20 cellular contexts compared by ENCODE assay signal in genomic region chr11:45243931-45244330, GRCh38. TPM values are rescaled to one million over a fixed set of nuclear protein-coding genes. Genes with fewer than 3 reads are reported as not detected.
DNase-seq lines count a peak whose midpoint lies in the region; ATAC-seq, FAIRE-seq and TF ChIP-seq lines count a peak whose summit lies in the region.
"Had no signal": no experiment of that assay in that cellular context is flagged by ENCODE, and none has a peak within 500 bp of the region (broad histone marks: within the 10 kb centered on the region; RNA-seq: fewer than 3 reads in every experiment).

No MANE protein-coding gene starts in this region.

- H3K56ac ChIP-seq in H1 (replicated peaks; ENCODE audit: insufficient read length, low read depth, low read length), result no peak overlapping the region

- no peak for TF ChIP-seq RAD21 in H1 (IDR thresholded peaks at IDR 0.05 in 1 of 2, conservative IDR thresholded peaks at IDR 0.05 in 1 of 2; ENCODE audit: low read depth in 2 of 2, low read length in 2 of 2)

- no peak overlapping the region for H4K91ac ChIP-seq in H1 (replicated peaks; ENCODE audit: insufficient read length, low read length)

- H3K27me3 ChIP-seq in Loucy (ENCODE audit: insufficient read depth, low read length, poor library complexity, severe bottlenecking), result no peaks in the 10 kb centered on the region
- H3K27me3 ChIP-seq in H1 (replicated peaks in 1 of 4; ENCODE audit: control insufficient read depth in 3 of 4, extremely low read depth in 1 of 4, insufficient read depth in 3 of 4, low read length in 3 of 4), result no peaks in the 10 kb centered on the region; a peak in 1 of 7 replicates
- no peaks in the 10 kb centered on the region for H3K27me3 ChIP-seq in sigmoid colon
- H3K27me3 ChIP-seq in thyroid gland, result no peaks in the 10 kb centered on the region

- H3K79me2 ChIP-seq in Loucy (ENCODE audit: insufficient read depth, low read length) (no peaks in the 10 kb centered on the region), H1 (ENCODE audit: control insufficient read depth in 1 of 2, insufficient read depth in 2 of 2, low read length in 2 of 2) (no peaks in the 10 kb centered on the region)

- peaks cover 0 to 8% of the 10 kb centered on the region in 2 donors for H3K27me3 Mint-ChIP-seq in natural killer cell treated with Interleukin-12 subunit alpha and Interleukin-12 subunit beta and Interleukin-15 and Interleukin-18, amount 100 ng/mL, for 72 hours
- peaks cover 10 to 12% of the 10 kb centered on the region in 2 donors for H3K27me3 Mint-ChIP-seq in natural killer cell (ENCODE audit: low read depth in 2 of 2)
- H3K27me3 Mint-ChIP-seq in activated CD4-positive, alpha-beta memory T cell treated with anti-CD3 and anti-CD28 coated beads for 36 hours, result no peaks in the 10 kb centered on the region

- no peak overlapping the region for H3K9ac ChIP-seq in Loucy (ENCODE audit: low read depth, low read length, poor library complexity, severe bottlenecking)
- H3K9ac ChIP-seq in H1 (replicated peaks in 1 of 4; ENCODE audit: extremely low read depth in 1 of 4, low read depth in 3 of 4, low read length in 3 of 4), result no peak overlapping the region

- H3K4ac ChIP-seq in H1 (replicated peaks; ENCODE audit: insufficient read length, low read depth, low read length), result no peak overlapping the region

- TF ChIP-seq CTCF in natural killer cell (IDR thresholded peaks at IDR 0.05), result no peak
- no peak for TF ChIP-seq CTCF in Loucy (conservative IDR thresholded peaks at IDR 0.05; ENCODE audit: low read length)
- TF ChIP-seq CTCF in H1 (IDR thresholded peaks at IDR 0.05; ENCODE audit: control extremely low read depth in 1 of 3, insufficient read depth in 1 of 3, low read depth in 1 of 3, low read length in 3 of 3), result no peak
- TF ChIP-seq CTCF in sigmoid colon (IDR thresholded peaks at IDR 0.05), result no peak
- no peak for TF ChIP-seq CTCF in thyroid gland (IDR thresholded peaks at IDR 0.05)

- H3K36me3 Mint-ChIP-seq in natural killer cell treated with Interleukin-12 subunit alpha and Interleukin-12 subunit beta and Interleukin-15 and Interleukin-18, amount 100 ng/mL, for 72 hours, result no peaks in the 10 kb centered on the region
- H3K36me3 Mint-ChIP-seq in natural killer cell, result no peaks in the 10 kb centered on the region
- no peaks in the 10 kb centered on the region for H3K36me3 Mint-ChIP-seq in activated CD4-positive, alpha-beta memory T cell treated with anti-CD3 and anti-CD28 coated beads for 36 hours
- H3K36me3 Mint-ChIP-seq: CD4-positive, alpha-beta memory T cell had no signal

- DNase-seq in natural killer cell treated with Interleukin-12 subunit alpha and Interleukin-12 subunit beta and Interleukin-15 and Interleukin-18, amount 100 ng/mL, for 72 hours (ENCODE audit: low spot score), result no peak
- DNase-seq in natural killer cell, result no peak
- no peak for DNase-seq in H1 (ENCODE audit: low read depth in 1 of 2, low spot score in 2 of 2)
- peak; percentile 57 for DNase-seq in sigmoid colon
- no peak for DNase-seq in activated CD4-positive, alpha-beta memory T cell treated with anti-CD3 and anti-CD28 coated beads for 36 hours
- no peak for DNase-seq in globus pallidus (ENCODE audit: low spot score)
- no peak for DNase-seq in thyroid gland
- DNase-seq: C1 segment of cervical spinal cord; Caco-2; CD4-positive, alpha-beta memory T cell; DMS153; DMS79 treated with DMSO at 0.1 percent for 48 hours; GF-D8; GOT3; H7 had no signal

- H3K27ac ChIP-seq in H1 (ENCODE audit: low read depth, low read length) (no peak overlapping the region), sigmoid colon (no peak overlapping the region), thyroid gland (no peak overlapping the region)

- no peak for FAIRE-seq in H1 (lab: Jason Lieb, UNC)
- FAIRE-seq: GM12891, GM18507 had no signal

- peak overlapping the region; percentile 72; the same call in 1 of the 2 replicates for H2AFZ ChIP-seq in Loucy (ENCODE audit: low read length)
- no peak overlapping the region for H2AFZ ChIP-seq in H1 (ENCODE audit: low read length)

- no peak overlapping the region for H2BK12ac ChIP-seq in H1 (ENCODE audit: low read depth, low read length)

- H3K23me2 ChIP-seq in H1 (ENCODE audit: low read depth, low read length), result no peaks in the 10 kb centered on the region

- no peak overlapping the region for H3K23ac ChIP-seq in H1 (ENCODE audit: insufficient read length)

- peaks cover 37% of the 10 kb centered on the region for H3K4me1 ChIP-seq in Loucy (ENCODE audit: insufficient read depth, low read length, poor library complexity, severe bottlenecking)
- H3K4me1 ChIP-seq in H1 (replicated peaks in 1 of 4; ENCODE audit: control insufficient read depth in 3 of 4, insufficient read depth in 4 of 4, low read length in 3 of 4), result no peaks in the 10 kb centered on the region
- H3K4me1 ChIP-seq in sigmoid colon, result no peaks in the 10 kb centered on the region
- H3K4me1 ChIP-seq in thyroid gland, result no peaks in the 10 kb centered on the region

- CTCF ChIA-PET in H1 (lab: Charles Lee; ENCODE audit: partially characterized antibody), result interaction anchor here (0.7 to 7.4 kb wide), 16 partner anchors 9 to 139 kb away, joined by 3 to 78 read pairs (median 4); partner anchors contain the start of gene SYT13
- CTCF ChIA-PET in activated CD4-positive, alpha-beta memory T cell treated with anti-CD3 and anti-CD28 coated beads for 36 hours (lab: Charles Lee), result interaction anchor here (0.9 to 2.6 kb wide), 2 partner anchors 9 to 10 kb away, joined by 3 to 11 read pairs; no protein-coding TSS in a partner anchor

- H3K79me1 ChIP-seq in H1 (ENCODE audit: low read depth, low read length), result no peaks in the 10 kb centered on the region

- TF ChIP-seq EP300 in H1 (IDR thresholded peaks at IDR 0.05; ENCODE audit: borderline replicate concordance in 1 of 2, low read depth in 2 of 2, low read length in 2 of 2) (no peak), sigmoid colon (IDR thresholded peaks at IDR 0.05) (no peak)

- no peaks in the 10 kb centered on the region for H3K36me3 ChIP-seq in Loucy (ENCODE audit: insufficient read depth, low read length)
- H3K36me3 ChIP-seq in H1 (ENCODE audit: control insufficient read depth in 2 of 4, insufficient read depth in 4 of 4, low read length in 3 of 4), result no peaks in the 10 kb centered on the region; a peak in 2 of 8 replicates
- no peaks in the 10 kb centered on the region for H3K36me3 ChIP-seq in sigmoid colon
- H3K36me3 ChIP-seq in thyroid gland, result no peaks in the 10 kb centered on the region

- ATAC-seq in natural killer cell treated with Interleukin-12 subunit alpha and Interleukin-12 subunit beta and Interleukin-15 and Interleukin-18, amount 100 ng/mL, for 72 hours, result peak; percentile 20 to 26
- ATAC-seq in natural killer cell, result no peak

- H2AK5ac ChIP-seq in H1 (ENCODE audit: low read depth, low read length), result no peak overlapping the region

- no peak overlapping the region for H3K18ac ChIP-seq in H1 (ENCODE audit: extremely low read depth, low read length)

- no peaks in the 10 kb centered on the region for H3K4me1 Mint-ChIP-seq in natural killer cell treated with Interleukin-12 subunit alpha and Interleukin-12 subunit beta and Interleukin-15 and Interleukin-18, amount 100 ng/mL, for 72 hours (ENCODE audit: low read depth in 2 of 2)
- no peaks in the 10 kb centered on the region for H3K4me1 Mint-ChIP-seq in natural killer cell
- no peaks in the 10 kb centered on the region for H3K4me1 Mint-ChIP-seq in activated CD4-positive, alpha-beta memory T cell treated with anti-CD3 and anti-CD28 coated beads for 36 hours (ENCODE audit: low read depth)

- POLR2A ChIA-PET in H1 (lab: Charles Lee; ENCODE audit: partially characterized antibody), result interaction anchor here (2.2 kb wide), 1 partner anchor 9 kb away, joined by 5 read pairs; no protein-coding TSS in a partner anchor
- POLR2A ChIA-PET in activated CD4-positive, alpha-beta memory T cell treated with anti-CD3 and anti-CD28 coated beads for 36 hours (lab: Charles Lee), result no interaction called here

- no peak overlapping the region for H2BK5ac ChIP-seq in H1 (ENCODE audit: low read depth, low read length)

- H3K9me2 ChIP-seq in Loucy (replicated peaks; ENCODE audit: low read depth, low read length), result no peaks in the 10 kb centered on the region

- H2BK15ac ChIP-seq in H1 (ENCODE audit: low read length), result no peak overlapping the region

- TF ChIP-seq POLR2A in H1 (IDR thresholded peaks at IDR 0.05; ENCODE audit: control extremely low read depth in 1 of 2, low read depth in 2 of 2, low read length in 2 of 2), result no peak
- no peak for TF ChIP-seq POLR2A in sigmoid colon (IDR thresholded peaks at IDR 0.05)
- no peak for TF ChIP-seq POLR2A in thyroid gland (IDR thresholded peaks at IDR 0.05)

- H3K4me2 ChIP-seq in Loucy (ENCODE audit: low read depth, low read length, poor library complexity, severe bottlenecking) (no peak overlapping the region), H1 (ENCODE audit: insufficient read depth in 1 of 2, low read depth in 2 of 2, low read length in 2 of 2) (no peak overlapping the region)

- H4K8ac ChIP-seq in H1 (ENCODE audit: extremely low read depth, insufficient read depth, low read length), result no peak overlapping the region; the same call in 1 of the 2 replicates

- 0 out of 2 replicates have a peak overlapping the region, but pooled peaks have one; percentile 17 for H2BK20ac ChIP-seq in H1 (ENCODE audit: low read length)

- no peak overlapping the region for H3K4me3 ChIP-seq in Loucy (ENCODE audit: low read length, poor library complexity, severe bottlenecking)
- H3K4me3 ChIP-seq in H1 (ENCODE audit: extremely low read depth in 1 of 4, insufficient read depth in 2 of 4, low read depth in 3 of 4, low read length in 4 of 4), result no peak overlapping the region
- H3K4me3 ChIP-seq in sigmoid colon, result no peak overlapping the region
- H3K4me3 ChIP-seq in thyroid gland (replicated peaks in 1 of 3), result no peak overlapping the region

- H4K20me1 ChIP-seq in Loucy (ENCODE audit: insufficient read depth, low read length, poor library complexity, severe bottlenecking) (no peaks in the 10 kb centered on the region), H1 (replicated peaks in 1 of 2; ENCODE audit: control insufficient read depth in 1 of 2, insufficient read depth in 2 of 2, low read length in 2 of 2) (peaks cover 0 to 1% of the 10 kb centered on the region in 2 experiments)

- intact Hi-C loops in natural killer cell (cut with micrococcal nuclease) (no loop called here), sigmoid colon (cut with DNase I) (no loop called here), thyroid gland (cut with DNase I) (no loop called here)
- intact Hi-C loops in activated CD4-positive, alpha-beta memory T cell treated with anti-CD3 and anti-CD28 coated beads for 36 hours (cut with micrococcal nuclease), result no loop called here

- WGBS in H1 (ENCODE audit: extremely low coverage in 1 of 2, insufficient coverage in 1 of 2, insufficient read length in 1 of 2, insufficient replicate concordance in 2 of 2, low coverage in 1 of 2, low lambda C conversion rate in 2 of 2, missing lambda C conversion rate in 1 of 2), 2 experiments, result 91% methylated on average over 12 of the region's 12 CpGs; no CpG with 5 or more reads in 1 of the 2 experiments
- WGBS in sigmoid colon, 2 donors, result 88 to 89% methylated on average over 12 of the region's 12 CpGs
- 81 to 87% methylated on average over 11 to 12 of the region's 12 CpGs for WGBS in thyroid gland, 2 donors

- no peak overlapping the region for H3K14ac ChIP-seq in H1 (ENCODE audit: insufficient read length)

- no peaks in the 10 kb centered on the region for H3K9me3 Mint-ChIP-seq in natural killer cell treated with Interleukin-12 subunit alpha and Interleukin-12 subunit beta and Interleukin-15 and Interleukin-18, amount 100 ng/mL, for 72 hours
- no peaks in the 10 kb centered on the region for H3K9me3 Mint-ChIP-seq in natural killer cell
- peaks cover 4% of the 10 kb centered on the region for H3K9me3 Mint-ChIP-seq in activated CD4-positive, alpha-beta memory T cell treated with anti-CD3 and anti-CD28 coated beads for 36 hours

- H3F3A ChIP-seq in Loucy (ENCODE audit: low read depth), result peaks cover 4% of the 10 kb centered on the region; the same call in 1 of the 2 replicates

- no peak overlapping the region for H4K5ac ChIP-seq in H1 (ENCODE audit: insufficient read length, low read depth, low read length)

- no peaks in the 10 kb centered on the region for H3K9me3 ChIP-seq in Loucy (ENCODE audit: insufficient read depth, low read depth, low read length)
- peaks cover 0 to 3% of the 10 kb centered on the region in 2 experiments; a peak in 1 of 4 replicates for H3K9me3 ChIP-seq in H1 (ENCODE audit: insufficient read depth in 2 of 2, low read depth in 1 of 2, low read length in 1 of 2)
- no peaks in the 10 kb centered on the region for H3K9me3 ChIP-seq in sigmoid colon
- no peaks in the 10 kb centered on the region for H3K9me3 ChIP-seq in thyroid gland
- H3K9me3 ChIP-seq: Caco-2 had no signal

- no peak overlapping the region for H2BK120ac ChIP-seq in H1 (replicated peaks; ENCODE audit: low read depth, low read length)

- no peak overlapping the region for H3K27ac Mint-ChIP-seq in natural killer cell treated with Interleukin-12 subunit alpha and Interleukin-12 subunit beta and Interleukin-15 and Interleukin-18, amount 100 ng/mL, for 72 hours
- no peak overlapping the region for H3K27ac Mint-ChIP-seq in natural killer cell
- H3K27ac Mint-ChIP-seq in activated CD4-positive, alpha-beta memory T cell treated with anti-CD3 and anti-CD28 coated beads for 36 hours, result no peak overlapping the region
- H3K27ac Mint-ChIP-seq: CD4-positive, alpha-beta memory T cell had no signal

- no peak overlapping the region for H3K4me3 Mint-ChIP-seq in natural killer cell treated with Interleukin-12 subunit alpha and Interleukin-12 subunit beta and Interleukin-15 and Interleukin-18, amount 100 ng/mL, for 72 hours
- no peak overlapping the region for H3K4me3 Mint-ChIP-seq in natural killer cell
- no peak overlapping the region for H3K4me3 Mint-ChIP-seq in activated CD4-positive, alpha-beta memory T cell treated with anti-CD3 and anti-CD28 coated beads for 36 hours
- H3K4me3 Mint-ChIP-seq: CD4-positive, alpha-beta memory T cell had no signal

RNA-seq across cellular contexts. Expression of gene SYT13, which starts 42.2 kb away (rescaled TPM):
- not detected for total RNA-seq in natural killer cell treated with Interleukin-12 subunit alpha and Interleukin-12 subunit beta and Interleukin-15 and Interleukin-18, amount 100 ng/mL, for 72 hours
- total RNA-seq in natural killer cell (not detected), sigmoid colon (1 to 10 TPM; 2.0 to 5.4 (median 4.1) TPM), thyroid gland (10 to 100 TPM in 1 of 4 donors, 1 to 10 TPM in 3; 1.6 to 12.7 (median 4.3) TPM)
- 12.3 and 13.2 TPM in 2 replicates for total RNA-seq in H1 (2021; fragmentation: NEBNext Ultra II Directional; extraction: Animal tissue kit (Norgen Biotek cat#: 25700))
- polyA plus RNA-seq in H1 (2011; rRNA removed) (4.8 and 7.5 TPM in 2 replicates), sigmoid colon (1 to 10 TPM; 2.4 to 8.1 (median 3.2) TPM)
- polyA plus RNA-seq in H1 (2011; cell fraction: cytosol; rRNA removed), result 5.8 TPM
- polyA plus RNA-seq in H1 (2011; cell fraction: nucleus; rRNA removed), result 9.6 TPM
- 5.6 to 7.7 TPM (median 5.9 TPM) in 4 replicates for polyA plus RNA-seq in H1 (2012, experiment 1 of 2)
- polyA plus RNA-seq in H1 (2012, experiment 2 of 2), result 2.1 TPM
- polyA plus RNA-seq in H1 (2013, experiment 1 of 2), result 6.5 TPM
- 7.3 TPM for polyA plus RNA-seq in H1 (2013, experiment 2 of 2)
- 23.0 and 28.8 TPM in 2 replicates for polyA minus RNA-seq in H1 (2011; rRNA and poly(A)+ RNA removed)
- polyA minus RNA-seq in H1 (2011; cell fraction: cytosol; rRNA and poly(A)+ RNA removed), result 7.9 TPM
- polyA minus RNA-seq in H1 (2011; cell fraction: nucleus; rRNA and poly(A)+ RNA removed), result 4.7 TPM
- not detected for total RNA-seq in activated CD4-positive, alpha-beta memory T cell treated with anti-CD3 and anti-CD28 coated beads for 36 hours
- total RNA-seq: CD4-positive, alpha-beta memory T cell; G401 had no signal
- polyA plus RNA-seq: BJ; CD4-positive, alpha-beta memory T cell had no signal

Comparison
In these comparisons a context has a peak if more than half of its experiments do, and no peak if none do; other contexts are left out.
1. ATAC-seq: peak in natural killer cell treated with Interleukin-12 subunit alpha and Interleukin-12 subunit beta and Interleukin-15 and Interleukin-18, amount 100 ng/mL, for 72 hours (2 of 2); none in natural killer cell (0 of 3).